In genomic region chr12:32681272-32681671, GRCh38 we compare ENCODE assay signal across 12 cellular contexts. TPM values are rescaled to one million over a fixed set of nuclear protein-coding genes. Genes with fewer than 3 reads are reported as not detected.
DNase-seq lines count a peak whose midpoint lies in the region; ATAC-seq and TF ChIP-seq lines count a peak whose summit lies in the region.
"Had no signal": no experiment of that assay in that cellular context is flagged by ENCODE, and none has a peak within 500 bp of the region (broad histone marks: within the 10 kb centered on the region; RNA-seq: fewer than 3 reads in every experiment).

No MANE protein-coding gene starts in this region.

- no peaks in the 10 kb centered on the region for H3K9me3 Mint-ChIP-seq in activated CD4-positive, alpha-beta T cell treated with anti-CD3 and anti-CD28 coated beads for 36 hours (ENCODE audit: low read depth)
- no peaks in the 10 kb centered on the region for H3K9me3 Mint-ChIP-seq in IgD-negative memory B cell
- H3K9me3 Mint-ChIP-seq in brain, result peaks cover 0 to 10% (median 3%) of the 10 kb centered on the region in 5 experiments
- H3K9me3 Mint-ChIP-seq in progenitor cell of endocrine pancreas (ENCODE audit: low read depth), result peaks cover 5% of the 10 kb centered on the region

- intact Hi-C loops in activated CD4-positive, alpha-beta T cell treated with anti-CD3 and anti-CD28 coated beads for 36 hours (cut with DNase I, micrococcal nuclease), result loop anchor here (5.0 to 10.0 kb wide), 2 partner anchors 61 to 716 kb away; no protein-coding TSS in a partner anchor

- peaks cover 21% of the 10 kb centered on the region for H3K36me3 Mint-ChIP-seq in activated CD4-positive, alpha-beta T cell treated with anti-CD3 and anti-CD28 coated beads for 36 hours (ENCODE audit: low read depth)
- peaks cover 2% of the 10 kb centered on the region for H3K36me3 Mint-ChIP-seq in IgD-negative memory B cell
- peaks cover 35% of the 10 kb centered on the region for H3K36me3 Mint-ChIP-seq in brain
- H3K36me3 Mint-ChIP-seq in progenitor cell of endocrine pancreas (ENCODE audit: insufficient read depth), result peaks cover 22% of the 10 kb centered on the region

- peak overlapping the region in 1 of 2 donors; percentile 74 for H3K4me3 ChIP-seq in foreskin fibroblast (ENCODE audit: low read depth in 1 of 2, low read length in 2 of 2)

- ATAC-seq in activated CD4-positive, alpha-beta T cell treated with anti-CD3 and anti-CD28 coated beads for 36 hours, result no peak
- no peak for ATAC-seq in activated CD4-positive, CD25-positive, alpha-beta regulatory T cell treated with anti-CD3 and anti-CD28 coated beads, Interleukin-2, amount 50 U/mL, for 24 hours
- ATAC-seq: gastrocnemius medialis, left ventricle myocardium superior had no signal

- no peak overlapping the region for H3K27ac Mint-ChIP-seq in activated CD4-positive, alpha-beta T cell treated with anti-CD3 and anti-CD28 coated beads for 36 hours
- peak overlapping the region in 2 of 3 donors; percentile 32 to 94 for H3K27ac Mint-ChIP-seq in IgD-negative memory B cell
- H3K27ac Mint-ChIP-seq in brain, result peak overlapping the region in 3 of 5 experiments; percentile 21 to 99 (median 97)
- no peak overlapping the region for H3K27ac Mint-ChIP-seq in progenitor cell of endocrine pancreas

- H3K4me3 Mint-ChIP-seq in activated CD4-positive, alpha-beta T cell treated with anti-CD3 and anti-CD28 coated beads for 36 hours, result peak overlapping the region; percentile 4
- H3K4me3 Mint-ChIP-seq in IgD-negative memory B cell (peak overlapping the region in 3 of 4 donors; percentile 65 to 96 (median 75)), brain (peak overlapping the region; percentile 92 to 99 (median 95)), progenitor cell of endocrine pancreas (ENCODE audit: low read depth) (peak overlapping the region; percentile 44)

- TF ChIP-seq CTCF in brain (conservative IDR thresholded peaks at IDR 0.05) (no peak), progenitor cell of endocrine pancreas (IDR thresholded peaks at IDR 0.05; ENCODE audit: unreplicated experiment) (no peak), foreskin fibroblast (IDR thresholded peaks at IDR 0.05; ENCODE audit: low read depth, low read length) (no peak)

- no peaks in the 10 kb centered on the region for H3K27me3 Mint-ChIP-seq in activated CD4-positive, alpha-beta T cell treated with anti-CD3 and anti-CD28 coated beads for 36 hours
- H3K27me3 Mint-ChIP-seq in IgD-negative memory B cell (no peaks in the 10 kb centered on the region), brain (peaks cover 8% of the 10 kb centered on the region), progenitor cell of endocrine pancreas (no peaks in the 10 kb centered on the region)

- no peak for DNase-seq in activated CD4-positive, alpha-beta T cell treated with anti-CD3 and anti-CD28 coated beads for 36 hours
- no peak for DNase-seq in activated CD4-positive, alpha-beta T cell treated with anti-CD3 and anti-CD28 coated beads for 1 hour
- DNase-seq in progenitor cell of endocrine pancreas (ENCODE audit: low spot score, unreplicated experiment) (no peak), foreskin fibroblast (no peak), NCI-H1417 treated with DMSO at 0.1 percent for 48 hours (lab: John Stamatoyannopoulos, UW) (no peak)
- DNase-seq: activated T-cell treated with anti-CD3 and anti-CD28 coated beads, Interleukin-2, amount 50 U/mL, for 1 hour; gastrocnemius medialis; left ventricle myocardium superior; NCI-H1105 had no signal

- peaks cover 27% of the 10 kb centered on the region for H3K4me1 Mint-ChIP-seq in activated CD4-positive, alpha-beta T cell treated with anti-CD3 and anti-CD28 coated beads for 36 hours
- H3K4me1 Mint-ChIP-seq in IgD-negative memory B cell (peaks cover 24 to 35% (median 34%) of the 10 kb centered on the region in 3 donors), brain (peaks cover 35% of the 10 kb centered on the region), progenitor cell of endocrine pancreas (ENCODE audit: low read depth) (peaks cover 16% of the 10 kb centered on the region)

- CTCF ChIA-PET in activated CD4-positive, alpha-beta T cell treated with anti-CD3 and anti-CD28 coated beads for 36 hours (lab: Charles Lee), result interaction anchor here (0.6 to 1.2 kb wide), 3 partner anchors 10 to 985 kb away, joined by 3 to 4 read pairs (median 3); partner anchors contain the start of gene YARS2

- POLR2A ChIA-PET in activated CD4-positive, alpha-beta T cell treated with anti-CD3 and anti-CD28 coated beads for 36 hours (lab: Charles Lee), result no interaction called here

RNA-seq across cellular contexts. Expression of gene DNM1L, which starts 2.2 kb away (rescaled TPM):
- total RNA-seq in activated CD4-positive, alpha-beta T cell treated with anti-CD3 and anti-CD28 coated beads for 36 hours, result 10 to 100 TPM; 67.1 to 68.5 TPM
- polyA plus RNA-seq in IgD-negative memory B cell (18.1 TPM), brain (ENCODE audit: insufficient read depth, low read depth, low replicate concordance) (24.8 TPM)
- 150 and 151 TPM in 2 replicates for total RNA-seq in progenitor cell of endocrine pancreas

Comparison
In these comparisons a context has a peak if more than half of its experiments do, and no peak if none do; other contexts are left out.
1. H3K27ac Mint-ChIP-seq: peak in IgD-negative memory B cell (2 of 3) and brain (3 of 5); none in activated CD4-positive, alpha-beta T cell treated with anti-CD3 and anti-CD28 coated beads for 36 hours (single experiment) and progenitor cell of endocrine pancreas (single experiment).
2. H3K4me3 Mint-ChIP-seq: peak in every context shown above with its lines; median percentile 95 in brain; 75 in IgD-negative memory B cell; 44 in progenitor cell of endocrine pancreas; 4 in activated CD4-positive, alpha-beta T cell treated with anti-CD3 and anti-CD28 coated beads for 36 hours.